1 cellular context compared by ENCODE assay signal in genomic region chr5:41869739-41870620, GRCh38.
TF ChIP-seq lines count a peak whose summit lies in the region.

OXCT1 (minus strand) TSS chr5:41870425; CDS start chr5:41870358, 67 bp downstream.

TF ChIP-seq in K562, 482 proteins besides CTCF, POLR2A, EP300 and RAD21 (continued from another document and continues in another):
- TF ChIP-seq MXI1 (IDR thresholded peaks at IDR 0.05; ENCODE audit: low read depth, low read length) = no peak
- TF ChIP-seq TEAD1 (CRISPR knock-in tag; IDR thresholded peaks at IDR 0.05) = peak in 1 of 2 experiments; percentile 27; a peak in 2 of 4 replicates
- no peak for TF ChIP-seq TRIM24 (IDR thresholded peaks at IDR 0.05)
- peak; percentile 80 for TF ChIP-seq PCBP1 (IDR thresholded peaks at IDR 0.05; ENCODE audit: low read depth, low read length, poor library complexity, severe bottlenecking)
- peak; percentile 42; the same call in 1 of the 2 replicates for TF ChIP-seq TAF7 (tag; IDR thresholded peaks at IDR 0.05)
- TF ChIP-seq MEIS2 (IDR thresholded peaks at IDR 0.05; ENCODE audit: partially characterized antibody) = peak; percentile 40
- peak; percentile 86 for TF ChIP-seq CTBP1 (IDR thresholded peaks at IDR 0.05; ENCODE audit: borderline replicate concordance)
- peak; percentile 68 for TF ChIP-seq RBBP5 (IDR thresholded peaks at IDR 0.05; ENCODE audit: borderline replicate concordance, insufficient read depth, low read length, poor library complexity, severe bottlenecking)
- TF ChIP-seq KLF13 (tag; IDR thresholded peaks at IDR 0.05; ENCODE audit: borderline replicate concordance, low read depth) = no peak
- no peak for TF ChIP-seq HEY1 (CRISPR knock-in tag; IDR thresholded peaks at IDR 0.05; ENCODE audit: borderline replicate concordance)
- TF ChIP-seq FOXM1 (IDR thresholded peaks at IDR 0.05; ENCODE audit: low read depth) = no peak
- peak; percentile 89; the same call in 1 of the 2 replicates for TF ChIP-seq FOXM1 (CRISPR knock-in tag; IDR thresholded peaks at IDR 0.05; ENCODE audit: low read depth)
- peak; percentile 79; the same call in 1 of the 2 replicates for TF ChIP-seq BHLHE40 (IDR thresholded peaks at IDR 0.05; ENCODE audit: low read length)
- no peak for TF ChIP-seq SIX5 (IDR thresholded peaks at IDR 0.05; ENCODE audit: borderline replicate concordance in 1 of 2, insufficient read depth in 1 of 2, low read depth in 1 of 2, low read length in 2 of 2)
- TF ChIP-seq ZNF696 (CRISPR knock-in tag; conservative IDR thresholded peaks at IDR 0.05) = no peak
- peak in 1 of 3 experiments; percentile 62; a peak in 1 of 6 replicates for TF ChIP-seq ZBTB11 (CRISPR knock-in tag; IDR thresholded peaks at IDR 0.05)
- no peak for TF ChIP-seq RFX5 (IDR thresholded peaks at IDR 0.05; ENCODE audit: low read depth, low read length)
- 0 out of 4 replicates have a peak, but pooled peaks of 1 of the 2 experiments have one; percentile 12 for TF ChIP-seq TBL1XR1 (IDR thresholded peaks at IDR 0.05; ENCODE audit: low read length in 2 of 2)
- TF ChIP-seq POLR3G (IDR thresholded peaks at IDR 0.05; ENCODE audit: extremely low read depth, insufficient read length, insufficient replicate concordance) = no peak
- peak; percentile 26; the same call in 1 of the 2 replicates for TF ChIP-seq GABPA (tag; conservative IDR thresholded peaks at IDR 0.05; ENCODE audit: low read depth)
- TF ChIP-seq ZNF318 (IDR thresholded peaks at IDR 0.05; ENCODE audit: borderline replicate concordance in 1 of 2, low read depth in 1 of 2) = no peak
- TF ChIP-seq NRF1 (conservative IDR thresholded peaks at IDR 0.05 in 1 of 2, IDR thresholded peaks at IDR 0.05 in 1 of 2) = peak; percentile 79 to 84
- no peak for TF ChIP-seq CTCFL (IDR thresholded peaks at IDR 0.05; ENCODE audit: borderline replicate concordance, insufficient read depth, low read depth, low read length, poor library complexity, severe bottlenecking)
- peak in 1 of 2 experiments; percentile 78 for TF ChIP-seq E2F6 (IDR thresholded peaks at IDR 0.05; ENCODE audit: borderline replicate concordance in 1 of 2, extremely low read depth in 1 of 2, insufficient read depth in 1 of 2, insufficient read length in 1 of 2, low read depth in 1 of 2, low read length in 1 of 2, poor library complexity in 1 of 2, severe bottlenecking in 1 of 2)
- 0 out of 2 replicates have a peak, but pooled peaks have one; percentile 53 for TF ChIP-seq KLF1 (tag; IDR thresholded peaks at IDR 0.05)
- no peak; the same call in 1 of the 2 replicates for TF ChIP-seq POLR2AphosphoS5 (IDR thresholded peaks at IDR 0.05; ENCODE audit: control insufficient read depth, insufficient read depth, low read depth, low read length)
- TF ChIP-seq MBD2 (IDR thresholded peaks at IDR 0.05; ENCODE audit: borderline replicate concordance, low read depth) = peak; percentile 26; the same call in 1 of the 2 replicates
- peak; percentile 88 for TF ChIP-seq ATF7 (IDR thresholded peaks at IDR 0.05)
- TF ChIP-seq NEUROD1 (IDR thresholded peaks at IDR 0.05; ENCODE audit: borderline replicate concordance, low read depth, low read length, partially characterized antibody) = no peak
- no peak for TF ChIP-seq ZNF184 (CRISPR knock-in tag; IDR thresholded peaks at IDR 0.05)
- peak; percentile 60 for TF ChIP-seq VEZF1 (CRISPR knock-in tag; IDR thresholded peaks at IDR 0.05)
- TF ChIP-seq ZNF592 (IDR thresholded peaks at IDR 0.05) = peak; percentile 57
- no peak for TF ChIP-seq NCOA1 (IDR thresholded peaks at IDR 0.05; ENCODE audit: low read depth)
